In the genomic region with DNA sequence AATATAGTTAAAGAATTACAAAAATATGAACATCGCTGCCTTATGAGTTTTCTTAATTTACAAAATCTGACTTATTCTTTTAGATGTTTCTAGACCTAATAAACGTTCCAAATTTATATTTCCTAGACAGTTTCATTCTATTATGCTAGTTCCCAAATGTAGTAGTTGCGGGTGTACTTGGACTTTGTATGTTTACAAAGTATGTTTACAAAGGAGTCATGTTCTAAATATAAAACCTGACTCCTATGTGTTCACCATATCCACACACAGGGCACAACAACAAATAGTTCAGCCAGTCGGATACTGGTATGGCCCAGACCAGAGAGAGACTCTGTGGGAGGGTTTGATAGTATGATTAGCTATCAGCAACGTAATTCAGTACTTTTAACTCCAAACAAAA, we compare ENCODE assay signal across 21 cellular contexts.
"Had no signal": no experiment of that assay in that cellular context is flagged by ENCODE, and none has a peak within 500 bp of the region (broad histone marks: within the 10 kb centered on the region; RNA-seq: fewer than 3 reads in every experiment).

No MANE protein-coding gene starts in this region.

- DNase-seq: activated B cell treated with CpG ODN at 0.5 μM for 24 hours; activated CD4-positive, alpha-beta memory T cell treated with anti-CD3 and anti-CD28 coated beads, Interleukin-2, amount 10 ng/mL, durations not matched to agents 7 days and 5 days; activated CD4-positive, alpha-beta T cell treated with anti-CD3 and anti-CD28 coated beads for 4 hours; activated CD8-positive, alpha-beta memory T cell treated with anti-CD3 and anti-CD28 coated beads, Interleukin-2, amount 10 ng/mL, durations not matched to agents 7 days and 5 days; activated naive CD4-positive, alpha-beta T cell treated with Interleukin-2 at 50 U/mL for 16 hours; activated naive CD8-positive, alpha-beta T cell treated with anti-CD3 and anti-CD28 coated beads, Interleukin-2, amount 10 ng/mL, durations not matched to agents 7 days and 5 days; amygdala; dermis blood vessel endothelial cell; effector memory CD8-positive, alpha-beta T cell; esophagus squamous epithelium; lower lobe of right lung; nephron progenitor cell; nucleus accumbens; posterior cingulate gyrus; retina; stimulated activated CD4-positive, alpha-beta T cell treated with anti-CD3 and anti-CD28 coated beads, Interleukin-2, amount 100 ng/mL, for 24 hours; transverse colon had no signal

- H3K27ac ChIP-seq: esophagus squamous epithelium, lower lobe of right lung, transverse colon, vagina had no signal

- H3K27me3 ChIP-seq: esophagus squamous epithelium, transverse colon, vagina had no signal

- H3K27ac Mint-ChIP-seq: activated B cell treated with CpG ODN at 0.5 μM for 24 hours; activated CD4-positive, alpha-beta memory T cell treated with anti-CD3 and anti-CD28 coated beads, Interleukin-2, amount 10 ng/mL, durations not matched to agents 7 days and 5 days; activated CD8-positive, alpha-beta memory T cell treated with anti-CD3 and anti-CD28 coated beads, Interleukin-2, amount 10 ng/mL, durations not matched to agents 7 days and 5 days; activated naive CD8-positive, alpha-beta T cell treated with anti-CD3 and anti-CD28 coated beads, Interleukin-2, amount 10 ng/mL, durations not matched to agents 7 days and 5 days; activated T-helper 2 cell treated with anti-CD3 and anti-CD28 coated beads, Interferon-gamma antibody, Interleukin-2, Interleukin-4, amounts not matched to agents 10 μg/mL and 5 μg/mL and 100 μg/mL, durations not matched to agents 14 hours and 24 hours and 36 hours; effector memory CD8-positive, alpha-beta T cell; mesothelial cell of epicardium; nephron progenitor cell; stimulated activated naive CD8-positive, alpha-beta T cell treated with anti-CD3 and anti-CD28 coated beads, Interleukin-15, Interleukin-2, amounts not matched to agents 100 ng/mL and 50 ng/mL, for 24 hours had no signal

- H3K4me1 Mint-ChIP-seq: activated B cell treated with CpG ODN at 0.5 μM for 24 hours; activated CD4-positive, alpha-beta memory T cell treated with anti-CD3 and anti-CD28 coated beads, Interleukin-2, amount 10 ng/mL, durations not matched to agents 7 days and 5 days; activated CD8-positive, alpha-beta memory T cell treated with anti-CD3 and anti-CD28 coated beads, Interleukin-2, amount 10 ng/mL, durations not matched to agents 7 days and 5 days; activated naive CD8-positive, alpha-beta T cell treated with anti-CD3 and anti-CD28 coated beads, Interleukin-2, amount 10 ng/mL, durations not matched to agents 7 days and 5 days; nephron progenitor cell had no signal

- H3K4me1 ChIP-seq: esophagus squamous epithelium, lower lobe of right lung, transverse colon, vagina had no signal

- H3K4me3 ChIP-seq: esophagus squamous epithelium, lower lobe of right lung, transverse colon, vagina had no signal

- H3K36me3 ChIP-seq: esophagus squamous epithelium, lower lobe of right lung, transverse colon, vagina had no signal

- H3K9me3 ChIP-seq: esophagus squamous epithelium, lower lobe of right lung, transverse colon, vagina had no signal

- ATAC-seq: activated CD8-positive, alpha-beta memory T cell treated with anti-CD3 and anti-CD28 coated beads, Interleukin-2, amount 10 ng/mL, durations not matched to agents 7 days and 5 days; effector memory CD8-positive, alpha-beta T cell; lower lobe of right lung had no signal

- H3K36me3 Mint-ChIP-seq: activated CD8-positive, alpha-beta memory T cell treated with anti-CD3 and anti-CD28 coated beads, Interleukin-2, amount 10 ng/mL, durations not matched to agents 7 days and 5 days; activated naive CD8-positive, alpha-beta T cell treated with anti-CD3 and anti-CD28 coated beads, Interleukin-2, amount 10 ng/mL, durations not matched to agents 7 days and 5 days; mesothelial cell of epicardium had no signal

- H3K27me3 Mint-ChIP-seq: activated B cell treated with CpG ODN at 0.5 μM for 24 hours; activated CD4-positive, alpha-beta memory T cell treated with anti-CD3 and anti-CD28 coated beads, Interleukin-2, amount 10 ng/mL, durations not matched to agents 7 days and 5 days; activated CD8-positive, alpha-beta memory T cell treated with anti-CD3 and anti-CD28 coated beads, Interleukin-2, amount 10 ng/mL, durations not matched to agents 7 days and 5 days; activated naive CD8-positive, alpha-beta T cell treated with anti-CD3 and anti-CD28 coated beads, Interleukin-2, amount 10 ng/mL, durations not matched to agents 7 days and 5 days; effector memory CD8-positive, alpha-beta T cell; stimulated activated naive CD8-positive, alpha-beta T cell treated with anti-CD3 and anti-CD28 coated beads, Interleukin-15, Interleukin-2, amounts not matched to agents 100 ng/mL and 50 ng/mL, for 24 hours had no signal

- H3K9me3 Mint-ChIP-seq: activated naive CD8-positive, alpha-beta T cell treated with anti-CD3 and anti-CD28 coated beads, Interleukin-2, amount 10 ng/mL, durations not matched to agents 7 days and 5 days; activated T-helper 2 cell treated with anti-CD3 and anti-CD28 coated beads, Interferon-gamma antibody, Interleukin-2, Interleukin-4, amounts not matched to agents 10 μg/mL and 5 μg/mL and 100 μg/mL, durations not matched to agents 14 hours and 24 hours and 36 hours; mesothelial cell of epicardium; nephron progenitor cell; stimulated activated naive CD8-positive, alpha-beta T cell treated with anti-CD3 and anti-CD28 coated beads, Interleukin-15, Interleukin-2, amounts not matched to agents 100 ng/mL and 50 ng/mL, for 24 hours had no signal

- H3K4me3 Mint-ChIP-seq: activated B cell treated with CpG ODN at 0.5 μM for 24 hours; activated CD4-positive, alpha-beta memory T cell treated with anti-CD3 and anti-CD28 coated beads, Interleukin-2, amount 10 ng/mL, durations not matched to agents 7 days and 5 days; activated CD8-positive, alpha-beta memory T cell treated with anti-CD3 and anti-CD28 coated beads, Interleukin-2, amount 10 ng/mL, durations not matched to agents 7 days and 5 days; activated naive CD8-positive, alpha-beta T cell treated with anti-CD3 and anti-CD28 coated beads, Interleukin-2, amount 10 ng/mL, durations not matched to agents 7 days and 5 days; effector memory CD8-positive, alpha-beta T cell; mesothelial cell of epicardium; nephron progenitor cell; stimulated activated naive CD8-positive, alpha-beta T cell treated with anti-CD3 and anti-CD28 coated beads, Interleukin-15, Interleukin-2, amounts not matched to agents 100 ng/mL and 50 ng/mL, for 24 hours had no signal
